ENCODE assay signal across 24 cellular contexts in the genomic region with DNA sequence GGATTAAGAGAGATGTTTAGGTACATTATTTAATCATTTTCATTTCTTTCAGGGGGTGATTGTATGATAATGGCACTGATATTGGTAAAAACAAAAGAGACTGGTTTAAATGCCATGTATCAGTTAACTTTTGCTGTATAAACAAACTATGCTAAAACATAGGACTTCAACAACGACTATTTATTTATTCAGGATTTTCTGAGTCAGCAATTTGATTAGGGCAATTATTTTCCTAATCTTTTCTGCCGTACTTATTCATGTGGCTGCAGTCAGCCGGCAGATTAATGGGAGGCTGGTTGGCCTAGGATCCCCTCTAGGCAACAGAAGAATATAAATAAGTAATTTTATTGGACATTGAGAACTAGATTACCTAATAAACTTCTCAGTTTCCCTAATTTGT.
A peak's percentile ranks its signal among the peaks of the same experiment; 100 is the strongest.
DNase-seq lines count a peak whose midpoint lies in the region; ATAC-seq, FAIRE-seq and TF ChIP-seq lines count a peak whose summit lies in the region.
"Had no signal": no experiment of that assay in that cellular context is flagged by ENCODE, and none has a peak within 500 bp of the region (broad histone marks: within the 10 kb centered on the region; RNA-seq: fewer than 3 reads in every experiment).

No MANE protein-coding gene starts in this region.

- H2BK5ac ChIP-seq in H1 (ENCODE audit: low read depth, low read length) = no peak overlapping the region

- H3K79me1 ChIP-seq in H1 (ENCODE audit: low read depth, low read length) = no peaks in the 10 kb centered on the region

- no peak overlapping the region for H2BK20ac ChIP-seq in H1 (ENCODE audit: low read length)

- no peaks in the 10 kb centered on the region for H3K27me3 ChIP-seq in HepG2 (ENCODE audit: control insufficient read depth in 1 of 2, insufficient read depth in 2 of 2, low read length in 2 of 2)
- no peaks in the 10 kb centered on the region for H3K27me3 ChIP-seq in right lobe of liver
- H3K27me3 ChIP-seq in H1 (replicated peaks in 1 of 4; ENCODE audit: control insufficient read depth in 3 of 4, extremely low read depth in 1 of 4, insufficient read depth in 3 of 4, low read length in 3 of 4) = no peaks in the 10 kb centered on the region
- H3K27me3 ChIP-seq: BE2C; BLaER1 treated with 17β-estradiol and CSF1 and Interleukin-3, amounts not matched to agents 10 nM and 100 nM had no signal

- H3K4me2 ChIP-seq in HepG2 (ENCODE audit: low read depth, low read length) = no peak overlapping the region
- no peak overlapping the region for H3K4me2 ChIP-seq in H1 (ENCODE audit: insufficient read depth in 1 of 2, low read depth in 2 of 2, low read length in 2 of 2)
- H3K4me2 ChIP-seq: BLaER1 treated with 17β-estradiol and CSF1 and Interleukin-3, amounts not matched to agents 10 nM and 100 nM had no signal

- FAIRE-seq in HepG2 (lab: Jason Lieb, UNC) (no peak), H1 (lab: Jason Lieb, UNC) (no peak), GM12892 (lab: Jason Lieb, UNC) (no peak)
- FAIRE-seq: G401.6, GM12878, GM18507 had no signal

- no TSS peak for BruUV-seq in HepG2 (replicated peaks; lab: Mats Ljungman, UMichigan)

- H3K36me3 Mint-ChIP-seq in activated CD4-positive, alpha-beta T cell treated with anti-CD3 and anti-CD28 coated beads, Interleukin-2, amount 10 ng/mL, durations not matched to agents 24 days and 14 days (ENCODE audit: low read depth) = no peaks in the 10 kb centered on the region
- H3K36me3 Mint-ChIP-seq: CD14-positive monocyte; CD8-positive, alpha-beta memory T cell had no signal

- no peak overlapping the region for H3K27ac Mint-ChIP-seq in activated CD4-positive, alpha-beta T cell treated with anti-CD3 and anti-CD28 coated beads, Interleukin-2, amount 10 ng/mL, durations not matched to agents 24 days and 14 days
- H3K27ac Mint-ChIP-seq: CD14-positive monocyte; CD4-positive, alpha-beta T cell; CD8-positive, alpha-beta memory T cell had no signal

- no peak overlapping the region for H3K56ac ChIP-seq in H1 (replicated peaks; ENCODE audit: insufficient read length, low read depth, low read length)

- TF ChIP-seq EP300 in HepG2 (IDR thresholded peaks at IDR 0.05; ENCODE audit: low read depth in 2 of 2, low read length in 2 of 2) = no peak
- no peak for TF ChIP-seq EP300 in HepG2 (CRISPR knock-in tag; IDR thresholded peaks at IDR 0.05; ENCODE audit: borderline replicate concordance)
- no peak for TF ChIP-seq EP300 in H1 (IDR thresholded peaks at IDR 0.05; ENCODE audit: borderline replicate concordance in 1 of 2, low read depth in 2 of 2, low read length in 2 of 2)

- no peak overlapping the region for H3K18ac ChIP-seq in H1 (ENCODE audit: extremely low read depth, low read length)

- H3K9me3 ChIP-seq in HepG2 (ENCODE audit: low read length) (peaks cover 77% of the 10 kb centered on the region), right lobe of liver (no peaks in the 10 kb centered on the region), H1 (ENCODE audit: insufficient read depth in 2 of 2, low read depth in 1 of 2, low read length in 1 of 2) (no peaks in the 10 kb centered on the region)
- H3K9me3 ChIP-seq: BE2C; BLaER1 treated with 17β-estradiol and CSF1 and Interleukin-3, amounts not matched to agents 10 nM and 100 nM had no signal

- H2BK12ac ChIP-seq in H1 (ENCODE audit: low read depth, low read length) = no peak overlapping the region

- H2AFZ ChIP-seq in HepG2 (ENCODE audit: low read length) (no peak overlapping the region), H1 (ENCODE audit: low read length) (no peak overlapping the region)

- H2BK15ac ChIP-seq in H1 (ENCODE audit: low read length) = no peak overlapping the region

- TF ChIP-seq CTCF in HepG2 (CRISPR knock-in tag; IDR thresholded peaks at IDR 0.05) = no peak
- no peak for TF ChIP-seq CTCF in right lobe of liver (IDR thresholded peaks at IDR 0.05)
- no peak for TF ChIP-seq CTCF in H1 (IDR thresholded peaks at IDR 0.05; ENCODE audit: control extremely low read depth in 1 of 3, insufficient read depth in 1 of 3, low read depth in 1 of 3, low read length in 3 of 3)
- no peak for TF ChIP-seq CTCF in GM10248 (IDR thresholded peaks at IDR 0.05; ENCODE audit: control extremely low read depth, extremely low read depth, low read depth, missing control alignments)

- TF ChIP-seq RAD21 in HepG2 (CRISPR knock-in tag; IDR thresholded peaks at IDR 0.05) = no peak
- TF ChIP-seq RAD21 in H1 (IDR thresholded peaks at IDR 0.05 in 1 of 2, conservative IDR thresholded peaks at IDR 0.05 in 1 of 2; ENCODE audit: low read depth in 2 of 2, low read length in 2 of 2) = no peak

- H4K20me1 ChIP-seq in HepG2 (ENCODE audit: insufficient read depth, low read length) = no peaks in the 10 kb centered on the region
- H4K20me1 ChIP-seq in H1 (replicated peaks in 1 of 2; ENCODE audit: control insufficient read depth in 1 of 2, insufficient read depth in 2 of 2, low read length in 2 of 2) = no peaks in the 10 kb centered on the region
- H4K20me1 ChIP-seq: BLaER1 treated with 17β-estradiol and CSF1 and Interleukin-3, amounts not matched to agents 10 nM and 100 nM had no signal

- no peak overlapping the region for H3K4me3 Mint-ChIP-seq in activated CD4-positive, alpha-beta T cell treated with anti-CD3 and anti-CD28 coated beads, Interleukin-2, amount 10 ng/mL, durations not matched to agents 24 days and 14 days
- H3K4me3 Mint-ChIP-seq: CD14-positive monocyte; CD4-positive, alpha-beta T cell; CD8-positive, alpha-beta memory T cell had no signal

- no peaks in the 10 kb centered on the region for H3K27me3 Mint-ChIP-seq in activated CD4-positive, alpha-beta T cell treated with anti-CD3 and anti-CD28 coated beads, Interleukin-2, amount 10 ng/mL, durations not matched to agents 24 days and 14 days
- H3K27me3 Mint-ChIP-seq: CD4-positive, alpha-beta T cell; CD8-positive, alpha-beta memory T cell had no signal

- H4K5ac ChIP-seq in H1 (ENCODE audit: insufficient read length, low read depth, low read length) = no peak overlapping the region

- H3K27ac ChIP-seq in HepG2 (ENCODE audit: extremely low read length, insufficient read depth, low read length) (no peak overlapping the region), right lobe of liver (no peak overlapping the region), H1 (ENCODE audit: low read depth, low read length) (no peak overlapping the region)
- H3K27ac ChIP-seq: 22Rv1; BLaER1 treated with 17β-estradiol and CSF1 and Interleukin-3, amounts not matched to agents 10 nM and 100 nM had no signal

- H2BK120ac ChIP-seq in H1 (replicated peaks; ENCODE audit: low read depth, low read length) = no peak overlapping the region

- no peaks in the 10 kb centered on the region for H3K23me2 ChIP-seq in H1 (ENCODE audit: low read depth, low read length)

- no peak for ATAC-seq in HepG2
- no peak for ATAC-seq in right lobe of liver
- ATAC-seq: GM12878 had no signal

- H3K9ac ChIP-seq in HepG2 (ENCODE audit: insufficient read depth, low read depth, low read length) (no peak overlapping the region), H1 (replicated peaks in 1 of 4; ENCODE audit: extremely low read depth in 1 of 4, low read depth in 3 of 4, low read length in 3 of 4) (no peak overlapping the region)
- H3K9ac ChIP-seq: BLaER1 treated with 17β-estradiol and CSF1 and Interleukin-3, amounts not matched to agents 10 nM and 100 nM had no signal

- H3K4me3 ChIP-seq in HepG2 (replicated peaks in 1 of 3; ENCODE audit: insufficient read depth in 1 of 3, low read depth in 2 of 3, low read length in 3 of 3) = no peak overlapping the region
- no peak overlapping the region for H3K4me3 ChIP-seq in right lobe of liver
- no peak overlapping the region for H3K4me3 ChIP-seq in H1 (ENCODE audit: extremely low read depth in 1 of 4, insufficient read depth in 2 of 4, low read depth in 3 of 4, low read length in 4 of 4)
- H3K4me3 ChIP-seq: BLaER1 treated with 17β-estradiol and CSF1 and Interleukin-3, amounts not matched to agents 10 nM and 100 nM; GM12878 had no signal

- H3K36me3 ChIP-seq in HepG2 (replicated peaks in 1 of 2; ENCODE audit: control insufficient read depth in 1 of 2, insufficient read depth in 2 of 2, low read length in 2 of 2) (no peaks in the 10 kb centered on the region), right lobe of liver (no peaks in the 10 kb centered on the region), H1 (ENCODE audit: control insufficient read depth in 2 of 4, insufficient read depth in 4 of 4, low read length in 3 of 4) (no peaks in the 10 kb centered on the region)
- H3K36me3 ChIP-seq: BE2C; BLaER1 treated with 17β-estradiol and CSF1 and Interleukin-3, amounts not matched to agents 10 nM and 100 nM had no signal

- TF ChIP-seq POLR2A in HepG2 (IDR thresholded peaks at IDR 0.05; ENCODE audit: insufficient read depth in 1 of 2, low read depth in 2 of 2, low read length in 2 of 2) = no peak
- TF ChIP-seq POLR2A in right lobe of liver (IDR thresholded peaks at IDR 0.05) = no peak
- no peak for TF ChIP-seq POLR2A in H1 (IDR thresholded peaks at IDR 0.05; ENCODE audit: control extremely low read depth in 1 of 2, low read depth in 2 of 2, low read length in 2 of 2)
- no peak for TF ChIP-seq POLR2A in GM12892 (IDR thresholded peaks at IDR 0.05; ENCODE audit: low read depth, low read length)

- no peaks in the 10 kb centered on the region for H3K4me1 ChIP-seq in HepG2 (ENCODE audit: insufficient read depth, low read length)
- no peaks in the 10 kb centered on the region for H3K4me1 ChIP-seq in right lobe of liver
- H3K4me1 ChIP-seq in H1 (replicated peaks in 1 of 4; ENCODE audit: control insufficient read depth in 3 of 4, insufficient read depth in 4 of 4, low read length in 3 of 4) = peaks cover 0 to 4% (median 0%) of the 10 kb centered on the region in 4 experiments; a peak in 1 of 7 replicates
- H3K4me1 ChIP-seq: BE2C; BLaER1 treated with 17β-estradiol and CSF1 and Interleukin-3, amounts not matched to agents 10 nM and 100 nM had no signal

- H3K14ac ChIP-seq in H1 (ENCODE audit: insufficient read length) = no peak overlapping the region

- POLR2A ChIA-PET in HepG2 (lab: Yijun Ruan, JAX) = no interaction called here
- POLR2A ChIA-PET in H1 (lab: Charles Lee; ENCODE audit: partially characterized antibody) = no interaction called here
- POLR2A ChIA-PET in GM10248 (lab: Yijun Ruan, JAX) = no interaction called here

- WGBS in HepG2 (ENCODE audit: low lambda C conversion rate) = 28% methylated on average over 3 of the region's 3 CpGs
- WGBS in right lobe of liver (ENCODE audit: insufficient coverage, low coverage, low lambda C conversion rate, missing lambda C conversion rate) = 32% methylated on average over 3 of the region's 3 CpGs
- 97% methylated on average over 3 of the region's 3 CpGs; no CpG with 5 or more reads in 1 of the 2 experiments for WGBS in H1 (ENCODE audit: extremely low coverage in 1 of 2, insufficient coverage in 1 of 2, insufficient read length in 1 of 2, insufficient replicate concordance in 2 of 2, low coverage in 1 of 2, low lambda C conversion rate in 2 of 2, missing lambda C conversion rate in 1 of 2), 2 experiments

- CTCF ChIA-PET in HepG2 (lab: Yijun Ruan, JAX; ENCODE audit: low intra/inter-chr PET ratio, low total read pairs) (no interaction called here), H1 (lab: Charles Lee; ENCODE audit: partially characterized antibody) (no interaction called here), GM10248 (lab: Yijun Ruan, JAX) (interaction anchor here (1.9 kb wide), 1 partner anchor 19 kb away, joined by 4 read pairs; no protein-coding TSS in a partner anchor)

- H3K23ac ChIP-seq in H1 (ENCODE audit: insufficient read length) = no peak overlapping the region

- intact Hi-C loops in HepG2 (cut with micrococcal nuclease; ENCODE audit: unreplicated experiment) (no loop called here), right lobe of liver (cut with DNase I) (no loop called here)
- intact Hi-C loops in activated CD4-positive, alpha-beta T cell treated with anti-CD3 and anti-CD28 coated beads, Interleukin-2, amount 10 ng/mL, durations not matched to agents 24 days and 14 days (cut with micrococcal nuclease) = no loop called here

- in situ Hi-C loops in HepG2 (cut with HindIII; ENCODE audit: extremely low pct_ligation_motif_present, low pct_unique_long_range_greater_than_20kb) = no loop called here

- H2AK5ac ChIP-seq in H1 (ENCODE audit: low read depth, low read length) = no peak overlapping the region

- DNase-seq in HepG2 (ENCODE audit: low spot score) (no peak), right lobe of liver (no peak), NCI-H82 (lab: John Stamatoyannopoulos, UW) (peak; percentile 63), H1 (ENCODE audit: low read depth in 1 of 2, low spot score in 2 of 2) (no peak), renal cortical epithelial cell (ENCODE audit: low read depth) (peak; percentile 1), GM12892 (ENCODE audit: insufficient read length) (no peak), GM10248 (ENCODE audit: extremely low spot score) (no peak)
- DNase-seq in activated CD4-positive, alpha-beta T cell treated with anti-CD3 and anti-CD28 coated beads, Interleukin-2, amount 10 ng/mL, durations not matched to agents 24 days and 14 days = no peak
- DNase-seq: ACHN; AML-193; BE2C; CD4-positive, alpha-beta T cell; CD8-positive, alpha-beta memory T cell; DMS153; DND-41; GOT3; H7; HCEC 1CT had no signal

- H4K8ac ChIP-seq in H1 (ENCODE audit: extremely low read depth, insufficient read depth, low read length) = no peak overlapping the region

- peaks cover 7% of the 10 kb centered on the region for H3K9me3 Mint-ChIP-seq in activated CD4-positive, alpha-beta T cell treated with anti-CD3 and anti-CD28 coated beads, Interleukin-2, amount 10 ng/mL, durations not matched to agents 24 days and 14 days

- H3K79me2 ChIP-seq in HepG2 (ENCODE audit: insufficient read depth, low read length) (no peaks in the 10 kb centered on the region), H1 (ENCODE audit: control insufficient read depth in 1 of 2, insufficient read depth in 2 of 2, low read length in 2 of 2) (no peaks in the 10 kb centered on the region)

- no peak overlapping the region for H4K91ac ChIP-seq in H1 (replicated peaks; ENCODE audit: insufficient read length, low read length)

- no peak overlapping the region for H3K4ac ChIP-seq in H1 (replicated peaks; ENCODE audit: insufficient read length, low read depth, low read length)

- no peaks in the 10 kb centered on the region for H3K4me1 Mint-ChIP-seq in activated CD4-positive, alpha-beta T cell treated with anti-CD3 and anti-CD28 coated beads, Interleukin-2, amount 10 ng/mL, durations not matched to agents 24 days and 14 days
- H3K4me1 Mint-ChIP-seq: CD14-positive monocyte; CD8-positive, alpha-beta memory T cell had no signal

Comparison
In these comparisons a context has a peak if more than half of its experiments do, and no peak if none do; other contexts are left out.
1. DNase-seq: peak in NCI-H82 (single experiment) and renal cortical epithelial cell (single experiment); none in HepG2 (single experiment), right lobe of liver (0 of 3), H1 (0 of 2), GM12892 (single experiment), activated CD4-positive, alpha-beta T cell treated with anti-CD3 and anti-CD28 coated beads, Interleukin-2, amount 10 ng/mL, durations not matched to agents 24 days and 14 days (single experiment) and GM10248 (single experiment).